In genomic region chr10:3754727-3755439, GRCh38 we compare ENCODE assay signal across 10 cellular contexts. TPM values are rescaled to one million over a fixed set of nuclear protein-coding genes. Genes with fewer than 3 reads are reported as not detected.
DNase-seq lines count a peak whose midpoint lies in the region; ATAC-seq and TF ChIP-seq lines count a peak whose summit lies in the region.
"Had no signal": no experiment of that assay in that cellular context is flagged by ENCODE, and none has a peak within 500 bp of the region (broad histone marks: within the 10 kb centered on the region; RNA-seq: fewer than 3 reads in every experiment).

No MANE protein-coding gene starts in this region.

- no peak for TF ChIP-seq EP300 in ovary (IDR thresholded peaks at IDR 0.05)

- H3K4me1 ChIP-seq in heart left ventricle = peaks cover 0 to 59% (median 30%) of the 10 kb centered on the region in 12 donors
- H3K4me1 ChIP-seq in Karpas-422 (ENCODE audit: low read length) = no peaks in the 10 kb centered on the region
- H3K4me1 ChIP-seq in ovary (ENCODE audit: insufficient read depth) = peaks cover 1% of the 10 kb centered on the region

- H3K9me3 ChIP-seq in heart left ventricle (no peaks in the 10 kb centered on the region), Karpas-422 (ENCODE audit: low read length) (no peaks in the 10 kb centered on the region), ovary (no peaks in the 10 kb centered on the region)
- H3K9me3 ChIP-seq: tibial nerve had no signal

- POLR2A ChIA-PET in activated CD8-positive, alpha-beta T cell treated with anti-CD3 and anti-CD28 coated beads for 36 hours (lab: Charles Lee) = interaction anchor here (0.9 to 6.8 kb wide), 8 partner anchors 9 to 56 kb away, joined by 3 to 77 read pairs (median 4); partner anchors contain the start of gene KLF6
- POLR2A ChIA-PET in activated CD8-positive, alpha-beta T cell treated with anti-CD3 and anti-CD28 coated beads, Interleukin-2, amount 10 ng/mL, durations not matched to agents 7 days and 5 days (lab: Charles Lee) = interaction anchor here (1.2 to 6.0 kb wide), 3 partner anchors 10 to 28 kb away, joined by 7 to 154 read pairs (median 7); partner anchors contain the start of gene KLF6

- CTCF ChIA-PET in activated CD8-positive, alpha-beta T cell treated with anti-CD3 and anti-CD28 coated beads for 36 hours (lab: Charles Lee) = interaction anchor here (0.9 to 1.1 kb wide), 2 partner anchors 13 to 18 kb away, joined by 3 read pairs; no protein-coding TSS in a partner anchor
- CTCF ChIA-PET in activated CD8-positive, alpha-beta T cell treated with anti-CD3 and anti-CD28 coated beads, Interleukin-2, amount 10 ng/mL, durations not matched to agents 7 days and 5 days (lab: Charles Lee) = interaction anchor here (1.3 kb wide), 1 partner anchor 22 kb away, joined by 4 read pairs; no protein-coding TSS in a partner anchor
- CTCF ChIA-PET in activated CD8-positive, alpha-beta memory T cell treated with anti-CD3 and anti-CD28 coated beads, Interleukin-2, amount 10 ng/mL, durations not matched to agents 7 days and 5 days (lab: Charles Lee) = interaction anchor here (1.0 to 1.2 kb wide), 2 partner anchors 12 to 20 kb away, joined by 3 read pairs; no protein-coding TSS in a partner anchor

- H3K4me1 Mint-ChIP-seq in activated CD8-positive, alpha-beta T cell treated with anti-CD3 and anti-CD28 coated beads for 36 hours (ENCODE audit: low read depth) = peaks cover 51% of the 10 kb centered on the region
- peaks cover 45% of the 10 kb centered on the region for H3K4me1 Mint-ChIP-seq in activated CD8-positive, alpha-beta T cell treated with anti-CD3 and anti-CD28 coated beads, Interleukin-2, amount 10 ng/mL, durations not matched to agents 7 days and 5 days (ENCODE audit: low read depth)
- H3K4me1 Mint-ChIP-seq in activated CD8-positive, alpha-beta memory T cell treated with anti-CD3 and anti-CD28 coated beads, Interleukin-2, amount 10 ng/mL, durations not matched to agents 7 days and 5 days = peaks cover 52% of the 10 kb centered on the region
- peaks cover 41% of the 10 kb centered on the region for H3K4me1 Mint-ChIP-seq in stimulated activated memory B cell treated with anti-CD40 and anti-IgM and Interleukin-4, amounts not matched to agents 10 μg/mL and 1 μg/mL and 100 μg/mL, for 72 hours

- H3K36me3 ChIP-seq in heart left ventricle (no peaks in the 10 kb centered on the region), Karpas-422 (ENCODE audit: insufficient read depth, low read length) (no peaks in the 10 kb centered on the region), ovary (no peaks in the 10 kb centered on the region)
- H3K36me3 ChIP-seq: tibial nerve had no signal

- H3K36me3 Mint-ChIP-seq in activated CD8-positive, alpha-beta T cell treated with anti-CD3 and anti-CD28 coated beads for 36 hours (ENCODE audit: low read depth) = no peaks in the 10 kb centered on the region
- H3K36me3 Mint-ChIP-seq in activated CD8-positive, alpha-beta T cell treated with anti-CD3 and anti-CD28 coated beads, Interleukin-2, amount 10 ng/mL, durations not matched to agents 7 days and 5 days (ENCODE audit: low read depth) = no peaks in the 10 kb centered on the region
- peaks cover 2% of the 10 kb centered on the region for H3K36me3 Mint-ChIP-seq in activated CD8-positive, alpha-beta memory T cell treated with anti-CD3 and anti-CD28 coated beads, Interleukin-2, amount 10 ng/mL, durations not matched to agents 7 days and 5 days
- peaks cover 7% of the 10 kb centered on the region for H3K36me3 Mint-ChIP-seq in stimulated activated memory B cell treated with anti-CD40 and anti-IgM and Interleukin-4, amounts not matched to agents 10 μg/mL and 1 μg/mL and 100 μg/mL, for 72 hours

- H3K4me3 Mint-ChIP-seq in activated CD8-positive, alpha-beta T cell treated with anti-CD3 and anti-CD28 coated beads for 36 hours = no peak overlapping the region
- H3K4me3 Mint-ChIP-seq in activated CD8-positive, alpha-beta T cell treated with anti-CD3 and anti-CD28 coated beads, Interleukin-2, amount 10 ng/mL, durations not matched to agents 7 days and 5 days = no peak overlapping the region
- no peak overlapping the region for H3K4me3 Mint-ChIP-seq in activated CD8-positive, alpha-beta memory T cell treated with anti-CD3 and anti-CD28 coated beads, Interleukin-2, amount 10 ng/mL, durations not matched to agents 7 days and 5 days
- H3K4me3 Mint-ChIP-seq in stimulated activated memory B cell treated with anti-CD40 and anti-IgM and Interleukin-4, amounts not matched to agents 10 μg/mL and 1 μg/mL and 100 μg/mL, for 72 hours = no peak overlapping the region

- H3K79me2 ChIP-seq in Karpas-422 (ENCODE audit: low read length) = no peaks in the 10 kb centered on the region

- no peaks in the 10 kb centered on the region for H4K20me1 ChIP-seq in Karpas-422 (ENCODE audit: insufficient read depth, low read depth, low read length)

- H3K27me3 ChIP-seq in heart left ventricle (no peaks in the 10 kb centered on the region), Karpas-422 (ENCODE audit: low read length) (no peaks in the 10 kb centered on the region), ovary (no peaks in the 10 kb centered on the region)
- H3K27me3 ChIP-seq: tibial nerve had no signal

- intact Hi-C loops in activated CD8-positive, alpha-beta T cell treated with anti-CD3 and anti-CD28 coated beads for 36 hours (cut with micrococcal nuclease) = loop anchor here (10.0 kb wide), 1 partner anchor 130 kb away; no protein-coding TSS in a partner anchor
- intact Hi-C loops in heart left ventricle (cut with DNase I) = loop anchor here in 1 of 10 donors (5.0 kb wide), 1 partner anchor 288 kb away; no protein-coding TSS in a partner anchor
- intact Hi-C loops in ovary (cut with DNase I) = no loop called here

- TF ChIP-seq POLR2A in heart left ventricle (IDR thresholded peaks at IDR 0.05) (no peak), ovary (IDR thresholded peaks at IDR 0.05) (no peak)

- no peaks in the 10 kb centered on the region for H3K9me2 ChIP-seq in Karpas-422 (replicated peaks; ENCODE audit: insufficient read depth, low read length)

- no peaks in the 10 kb centered on the region for H3K27me3 Mint-ChIP-seq in activated CD8-positive, alpha-beta T cell treated with anti-CD3 and anti-CD28 coated beads for 36 hours
- H3K27me3 Mint-ChIP-seq in activated CD8-positive, alpha-beta T cell treated with anti-CD3 and anti-CD28 coated beads, Interleukin-2, amount 10 ng/mL, durations not matched to agents 7 days and 5 days (ENCODE audit: low read depth) = no peaks in the 10 kb centered on the region
- H3K27me3 Mint-ChIP-seq in activated CD8-positive, alpha-beta memory T cell treated with anti-CD3 and anti-CD28 coated beads, Interleukin-2, amount 10 ng/mL, durations not matched to agents 7 days and 5 days = no peaks in the 10 kb centered on the region
- H3K27me3 Mint-ChIP-seq in stimulated activated memory B cell treated with anti-CD40 and anti-IgM and Interleukin-4, amounts not matched to agents 10 μg/mL and 1 μg/mL and 100 μg/mL, for 72 hours = no peaks in the 10 kb centered on the region

- no peak for DNase-seq in activated CD8-positive, alpha-beta T cell treated with anti-CD3 and anti-CD28 coated beads for 36 hours
- DNase-seq in activated CD8-positive, alpha-beta T cell treated with anti-CD3 and anti-CD28 coated beads, Interleukin-2, amount 10 ng/mL, durations not matched to agents 7 days and 5 days = no peak
- DNase-seq in activated CD8-positive, alpha-beta memory T cell treated with anti-CD3 and anti-CD28 coated beads, Interleukin-2, amount 10 ng/mL, durations not matched to agents 7 days and 5 days = peak; percentile 33
- DNase-seq in heart left ventricle = peak in 1 of 5 donors; percentile 48
- no peak for DNase-seq in Karpas-422
- DNase-seq in ovary = no peak
- no peak for DNase-seq in NCI-H146 treated with DMSO at 0.1 percent for 48 hours (lab: John Stamatoyannopoulos, UW; ENCODE audit: unreplicated experiment)

- no peak for TF ChIP-seq CTCF in activated CD8-positive, alpha-beta T cell treated with anti-CD3 and anti-CD28 coated beads for 36 hours (IDR thresholded peaks at IDR 0.05)
- TF ChIP-seq CTCF in heart left ventricle (IDR thresholded peaks at IDR 0.05) (no peak), ovary (IDR thresholded peaks at IDR 0.05) (no peak)

- H3K4me3 ChIP-seq in heart left ventricle (no peak overlapping the region), Karpas-422 (ENCODE audit: low read length) (no peak overlapping the region), ovary (no peak overlapping the region)
- H3K4me3 ChIP-seq: tibial nerve had no signal

- 51 to 65% (median 59%) methylated on average over 9 of the region's 9 CpGs for WGBS in heart left ventricle, 4 donors
- WGBS in ovary, 3 donors = 65 to 74% (median 71%) methylated on average over 9 of the region's 9 CpGs

- no peaks in the 10 kb centered on the region for H3K9me3 Mint-ChIP-seq in activated CD8-positive, alpha-beta T cell treated with anti-CD3 and anti-CD28 coated beads for 36 hours
- no peaks in the 10 kb centered on the region for H3K9me3 Mint-ChIP-seq in activated CD8-positive, alpha-beta T cell treated with anti-CD3 and anti-CD28 coated beads, Interleukin-2, amount 10 ng/mL, durations not matched to agents 7 days and 5 days (ENCODE audit: insufficient read depth)
- no peaks in the 10 kb centered on the region for H3K9me3 Mint-ChIP-seq in activated CD8-positive, alpha-beta memory T cell treated with anti-CD3 and anti-CD28 coated beads, Interleukin-2, amount 10 ng/mL, durations not matched to agents 7 days and 5 days (ENCODE audit: low read depth)
- H3K9me3 Mint-ChIP-seq in stimulated activated memory B cell treated with anti-CD40 and anti-IgM and Interleukin-4, amounts not matched to agents 10 μg/mL and 1 μg/mL and 100 μg/mL, for 72 hours = peaks cover 7% of the 10 kb centered on the region

- peak overlapping the region; percentile 43 for H3K27ac Mint-ChIP-seq in activated CD8-positive, alpha-beta T cell treated with anti-CD3 and anti-CD28 coated beads for 36 hours
- no peak overlapping the region for H3K27ac Mint-ChIP-seq in activated CD8-positive, alpha-beta T cell treated with anti-CD3 and anti-CD28 coated beads, Interleukin-2, amount 10 ng/mL, durations not matched to agents 7 days and 5 days
- H3K27ac Mint-ChIP-seq in activated CD8-positive, alpha-beta memory T cell treated with anti-CD3 and anti-CD28 coated beads, Interleukin-2, amount 10 ng/mL, durations not matched to agents 7 days and 5 days = no peak overlapping the region
- H3K27ac Mint-ChIP-seq in stimulated activated memory B cell treated with anti-CD40 and anti-IgM and Interleukin-4, amounts not matched to agents 10 μg/mL and 1 μg/mL and 100 μg/mL, for 72 hours = peak overlapping the region; percentile 99

- ATAC-seq in activated CD8-positive, alpha-beta T cell treated with anti-CD3 and anti-CD28 coated beads for 36 hours = no peak
- no peak for ATAC-seq in activated CD8-positive, alpha-beta T cell treated with anti-CD3 and anti-CD28 coated beads, Interleukin-2, amount 10 ng/mL, durations not matched to agents 7 days and 5 days
- no peak for ATAC-seq in activated CD8-positive, alpha-beta memory T cell treated with anti-CD3 and anti-CD28 coated beads, Interleukin-2, amount 10 ng/mL, durations not matched to agents 7 days and 5 days
- ATAC-seq in heart left ventricle = peak; percentile 57 to 88 (median 84)
- ATAC-seq in stimulated activated memory B cell treated with anti-CD40 and anti-IgM and Interleukin-4, amounts not matched to agents 10 μg/mL and 1 μg/mL and 100 μg/mL, for 72 hours = no peak

- no peak overlapping the region for H3K9ac ChIP-seq in Karpas-422 (ENCODE audit: low read length)

- H3K4me2 ChIP-seq in Karpas-422 (ENCODE audit: low read depth, low read length, poor library complexity, severe bottlenecking) = no peak overlapping the region

- H3K27ac ChIP-seq in heart left ventricle = peak overlapping the region; percentile 26 to 88 (median 64)
- H3K27ac ChIP-seq in Karpas-422 (ENCODE audit: low read length) = no peak overlapping the region
- no peak overlapping the region for H3K27ac ChIP-seq in ovary
- H3K27ac ChIP-seq: C4-2B had no signal

- no peak overlapping the region for H2AFZ ChIP-seq in Karpas-422 (ENCODE audit: low read length)

RNA-seq across cellular contexts. Expression of gene KLF6, which starts 30.1 kb away (rescaled TPM):
- total RNA-seq in activated CD8-positive, alpha-beta T cell treated with anti-CD3 and anti-CD28 coated beads for 36 hours = 100 to 1,000 TPM; 116 to 120 TPM
- 100 to 1,000 TPM; 208 to 215 TPM for total RNA-seq in activated CD8-positive, alpha-beta T cell treated with anti-CD3 and anti-CD28 coated beads, Interleukin-2, amount 10 ng/mL, durations not matched to agents 7 days and 5 days
- total RNA-seq in activated CD8-positive, alpha-beta memory T cell treated with anti-CD3 and anti-CD28 coated beads, Interleukin-2, amount 10 ng/mL, durations not matched to agents 7 days and 5 days = 100 to 1,000 TPM; 149 to 208 TPM
- total RNA-seq in heart left ventricle (100 to 1,000 TPM in 1 of 9 donors, 10 to 100 TPM in 8; 22.6 to 106 (median 52.2) TPM), ovary (100 to 1,000 TPM in 3 of 7 donors, 10 to 100 TPM in 4; 53.7 to 178 (median 97.3) TPM)
- polyA plus RNA-seq in heart left ventricle (10 to 100 TPM; 15.2 to 66.2 TPM), ovary (10 to 100 TPM; 45.4 to 79.0 TPM)
- total RNA-seq in Karpas-422 (2014; rRNA removed; shearing (Covaris generic); ENCODE audit: low replicate concordance) = 3.9 and 5.9 TPM in 2 replicates

Comparison
In these comparisons a context has a peak if more than half of its experiments do, and no peak if none do; other contexts are left out.
1. H3K27ac Mint-ChIP-seq: peak in activated CD8-positive, alpha-beta T cell treated with anti-CD3 and anti-CD28 coated beads for 36 hours (single experiment) and stimulated activated memory B cell treated with anti-CD40 and anti-IgM and Interleukin-4, amounts not matched to agents 10 μg/mL and 1 μg/mL and 100 μg/mL, for 72 hours (single experiment); none in activated CD8-positive, alpha-beta T cell treated with anti-CD3 and anti-CD28 coated beads, Interleukin-2, amount 10 ng/mL, durations not matched to agents 7 days and 5 days (single experiment) and activated CD8-positive, alpha-beta memory T cell treated with anti-CD3 and anti-CD28 coated beads, Interleukin-2, amount 10 ng/mL, durations not matched to agents 7 days and 5 days (single experiment).
2. ATAC-seq: peak in heart left ventricle (4 of 4); none in activated CD8-positive, alpha-beta T cell treated with anti-CD3 and anti-CD28 coated beads for 36 hours (single experiment), activated CD8-positive, alpha-beta T cell treated with anti-CD3 and anti-CD28 coated beads, Interleukin-2, amount 10 ng/mL, durations not matched to agents 7 days and 5 days (single experiment), activated CD8-positive, alpha-beta memory T cell treated with anti-CD3 and anti-CD28 coated beads, Interleukin-2, amount 10 ng/mL, durations not matched to agents 7 days and 5 days (single experiment) and stimulated activated memory B cell treated with anti-CD40 and anti-IgM and Interleukin-4, amounts not matched to agents 10 μg/mL and 1 μg/mL and 100 μg/mL, for 72 hours (single experiment).
3. H3K27ac ChIP-seq: peak in heart left ventricle (12 of 12); none in Karpas-422 (single experiment) and ovary (0 of 2).